Comparison of ENCODE assay signal across 26 cellular contexts in genomic region chr16:10045947-10046346, GRCh38.
"Had no signal": no experiment of that assay in that cellular context is flagged by ENCODE, and none has a peak within 500 bp of the region (broad histone marks: within the 10 kb centered on the region; RNA-seq: fewer than 3 reads in every experiment).

No MANE protein-coding gene starts in this region.

- H3K9me3 Mint-ChIP-seq: immature natural killer cell had no signal

- H3K4me3 Mint-ChIP-seq: immature natural killer cell, mesothelial cell of epicardium, naive B cell had no signal

- DNase-seq: dermis blood vessel endothelial cell; effector CD4-positive, alpha-beta T cell; effector memory CD4-positive, alpha-beta T cell; foreskin keratinocyte; heart left ventricle; hypothalamus; immature natural killer cell; islet precursor cell; kidney; kidney glomerular epithelial cell; left colon; left ventricle myocardium inferior; lower lobe of right lung; mesenchymal stem cell; mucosa of descending colon; naive B cell had no signal

- H3K4me2 ChIP-seq: hepatocyte had no signal

- H3K4me1 Mint-ChIP-seq: immature natural killer cell, mesothelial cell of epicardium, naive B cell had no signal

- H3K27ac Mint-ChIP-seq: immature natural killer cell, mesothelial cell of epicardium had no signal

- H3K36me3 ChIP-seq: esophagus muscularis mucosa, gastroesophageal sphincter, heart left ventricle, left ventricle myocardium inferior, lower lobe of right lung had no signal

- FAIRE-seq: colon, endothelial cell of umbilical vein, frontal cortex, kidney had no signal

- H3K36me3 Mint-ChIP-seq: immature natural killer cell, mesothelial cell of epicardium, naive B cell had no signal

- H2AFZ ChIP-seq: hepatocyte had no signal

- H3K4me1 ChIP-seq: foreskin keratinocyte, heart left ventricle, left ventricle myocardium inferior, lower lobe of right lung had no signal

- H3K9me3 ChIP-seq: esophagus muscularis mucosa, gastroesophageal sphincter, lower lobe of right lung, mucosa of descending colon had no signal

- H3K27me3 ChIP-seq: dorsolateral prefrontal cortex, esophagus muscularis mucosa, foreskin keratinocyte, gastroesophageal sphincter, hepatocyte had no signal

- H3K4me3 ChIP-seq: coronary artery, dorsolateral prefrontal cortex, esophagus muscularis mucosa, gastroesophageal sphincter, heart left ventricle, hepatocyte, left ventricle myocardium inferior, lower lobe of right lung, mucosa of descending colon had no signal

- H3K79me2 ChIP-seq: hepatocyte had no signal

- H3K27ac ChIP-seq: coronary artery, esophagus muscularis mucosa, foreskin keratinocyte, gastroesophageal sphincter, heart left ventricle, hepatocyte, left ventricle myocardium inferior, lower lobe of right lung had no signal

- ATAC-seq: foreskin keratinocyte, gastroesophageal sphincter, heart left ventricle, left colon, left lobe of liver, lower lobe of right lung, mucosa of descending colon had no signal
